8 cellular contexts compared by ENCODE assay signal in genomic region chr18:48832961-48833700, GRCh38.
DNase-seq lines count a peak whose midpoint lies in the region; ATAC-seq, FAIRE-seq and TF ChIP-seq lines count a peak whose summit lies in the region.

No MANE protein-coding gene starts in this region.

- no peaks in the 10 kb centered on the region for H3K79me2 ChIP-seq in HepG2 (ENCODE audit: insufficient read depth, low read length)

- no peak overlapping the region for H2AFZ ChIP-seq in HepG2 (ENCODE audit: low read length)

- H3K4me1 ChIP-seq in right lobe of liver (peaks cover 0 to 4% (median 0%) of the 10 kb centered on the region in 4 donors), HepG2 (ENCODE audit: insufficient read depth, low read length) (no peaks in the 10 kb centered on the region)

- H3K27me3 ChIP-seq in right lobe of liver: no peaks in the 10 kb centered on the region
- no peaks in the 10 kb centered on the region for H3K27me3 ChIP-seq in HepG2 (ENCODE audit: control insufficient read depth in 1 of 2, insufficient read depth in 2 of 2, low read length in 2 of 2)
- no peaks in the 10 kb centered on the region for H3K27me3 ChIP-seq in brain microvascular endothelial cell (replicated peaks)

- DNase-seq in right lobe of liver (peak in 2 of 3 donors; percentile 46 to 57), HepG2 (ENCODE audit: low spot score) (no peak), RCC 7860 (ENCODE audit: low spot score) (peak; percentile 85), brain microvascular endothelial cell (no peak), medulla oblongata (ENCODE audit: extremely low spot score) (peak; percentile 61), dedifferentiated amniotic fluid mesenchymal stem cell (ENCODE audit: extremely low spot score) (no peak)
- DNase-seq in stimulated activated naive CD4-positive, alpha-beta T cell (lab: John Stamatoyannopoulos, UW): no peak

- no peak overlapping the region for H3K4me2 ChIP-seq in HepG2 (ENCODE audit: low read depth, low read length)

- CTCF ChIA-PET in HepG2 (lab: Yijun Ruan, JAX; ENCODE audit: low intra/inter-chr PET ratio, low total read pairs): no interaction called here

- intact Hi-C loops in right lobe of liver (cut with DNase I): no loop called here
- intact Hi-C loops in HepG2 (cut with micrococcal nuclease; ENCODE audit: unreplicated experiment): no loop called here

- H3K27ac ChIP-seq in right lobe of liver (peak overlapping the region in 2 of 3 donors; percentile 29 to 76), HepG2 (ENCODE audit: extremely low read length, insufficient read depth, low read length) (no peak overlapping the region), brain microvascular endothelial cell (peak overlapping the region; percentile 1)

- TF ChIP-seq EP300 in HepG2 (IDR thresholded peaks at IDR 0.05; ENCODE audit: low read depth in 2 of 2, low read length in 2 of 2): no peak
- no peak for TF ChIP-seq EP300 in HepG2 (CRISPR knock-in tag; IDR thresholded peaks at IDR 0.05; ENCODE audit: borderline replicate concordance)

- no peak for TF ChIP-seq RAD21 in HepG2 (CRISPR knock-in tag; IDR thresholded peaks at IDR 0.05)

- no TSS peak for BruUV-seq in HepG2 (replicated peaks; lab: Mats Ljungman, UMichigan)

- H3K9ac ChIP-seq in HepG2 (ENCODE audit: insufficient read depth, low read depth, low read length): no peak overlapping the region

- WGBS in right lobe of liver (ENCODE audit: insufficient coverage, low coverage, low lambda C conversion rate, missing lambda C conversion rate): 53% methylated on average over 10 of the region's 15 CpGs
- 97% methylated on average over 15 of the region's 15 CpGs for WGBS in HepG2 (ENCODE audit: low lambda C conversion rate)

- peak in 2 of 4 donors; percentile 2 to 10 for ATAC-seq in right lobe of liver
- ATAC-seq in HepG2: no peak
- no peak for ATAC-seq in GM18868 (IDR thresholded peaks at IDR 0.05; ENCODE audit: unreplicated experiment)

- in situ Hi-C loops in HepG2 (cut with HindIII; ENCODE audit: extremely low pct_ligation_motif_present, low pct_unique_long_range_greater_than_20kb) (no loop called here), brain microvascular endothelial cell (cut with HindIII; ENCODE audit: low pct_ligation_motif_present, low sequenced_read_pairs) (no loop called here)

- no peak overlapping the region for H3K4me3 ChIP-seq in right lobe of liver
- H3K4me3 ChIP-seq in HepG2 (replicated peaks in 1 of 3; ENCODE audit: insufficient read depth in 1 of 3, low read depth in 2 of 3, low read length in 3 of 3): no peak overlapping the region
- peak overlapping the region; percentile 27 for H3K4me3 ChIP-seq in brain microvascular endothelial cell (ENCODE audit: low read depth, low read length)

- H3K9me3 ChIP-seq in right lobe of liver: no peaks in the 10 kb centered on the region
- H3K9me3 ChIP-seq in HepG2 (ENCODE audit: low read length): no peaks in the 10 kb centered on the region

- POLR2A ChIA-PET in HepG2 (lab: Yijun Ruan, JAX): no interaction called here

- no peak for TF ChIP-seq POLR2A in right lobe of liver (IDR thresholded peaks at IDR 0.05)
- no peak for TF ChIP-seq POLR2A in HepG2 (IDR thresholded peaks at IDR 0.05; ENCODE audit: insufficient read depth in 1 of 2, low read depth in 2 of 2, low read length in 2 of 2)

- no peak for FAIRE-seq in HepG2 (lab: Jason Lieb, UNC)
- peak; percentile 87 for FAIRE-seq in RCC 7860 (lab: Jason Lieb, UNC)

- H3K36me3 ChIP-seq in right lobe of liver (peaks cover 0 to 7% (median 0%) of the 10 kb centered on the region in 4 donors), HepG2 (replicated peaks in 1 of 2; ENCODE audit: control insufficient read depth in 1 of 2, insufficient read depth in 2 of 2, low read length in 2 of 2) (peaks cover 4 to 25% of the 10 kb centered on the region in 2 experiments; a peak in 4 of 5 replicates), brain microvascular endothelial cell (replicated peaks) (no peaks in the 10 kb centered on the region)

- H4K20me1 ChIP-seq in HepG2 (ENCODE audit: insufficient read depth, low read length): no peaks in the 10 kb centered on the region

- TF ChIP-seq CTCF in right lobe of liver (IDR thresholded peaks at IDR 0.05) (no peak), HepG2 (CRISPR knock-in tag; IDR thresholded peaks at IDR 0.05) (no peak), brain microvascular endothelial cell (IDR thresholded peaks at IDR 0.05; ENCODE audit: low read depth, low read length, missing control alignments) (peak; percentile 18)

TF ChIP-seq in HepG2, 621 proteins besides CTCF, POLR2A, EP300 and RAD21:
- TF ChIP-seq MIER3 (CRISPR knock-in tag; IDR thresholded peaks at IDR 0.05; ENCODE audit: borderline replicate concordance): no peak

Comparison
In these comparisons a context has a peak if more than half of its experiments do, and no peak if none do; other contexts are left out.
1. DNase-seq: peak in right lobe of liver (2 of 3), RCC 7860 (single experiment) and medulla oblongata (single experiment); none in HepG2 (single experiment), brain microvascular endothelial cell (single experiment), dedifferentiated amniotic fluid mesenchymal stem cell (single experiment) and stimulated activated naive CD4-positive, alpha-beta T cell (0 of 6).